20 cellular contexts compared by ENCODE assay signal in genomic region chr1:39628807-39629347, GRCh38. TPM values are rescaled to one million over a fixed set of nuclear protein-coding genes. Genes with fewer than 3 reads are reported as not detected.
DNase-seq lines count a peak whose midpoint lies in the region; ATAC-seq and TF ChIP-seq lines count a peak whose summit lies in the region.
"Had no signal": no experiment of that assay in that cellular context is flagged by ENCODE, and none has a peak within 500 bp of the region (broad histone marks: within the 10 kb centered on the region; RNA-seq: fewer than 3 reads in every experiment).

No MANE protein-coding gene starts in this region.

- H3K9me3 ChIP-seq in naive thymus-derived CD4-positive, alpha-beta T cell (ENCODE audit: control insufficient read depth in 2 of 3, low read length in 3 of 3) = no peaks in the 10 kb centered on the region
- H3K9me3 ChIP-seq: BLaER1 had no signal

- intact Hi-C loops in activated CD8-positive, alpha-beta T cell treated with anti-CD3 and anti-CD28 coated beads for 36 hours (cut with micrococcal nuclease) = no loop called here
- intact Hi-C loops in naive thymus-derived CD4-positive, alpha-beta T cell (cut with micrococcal nuclease) = no loop called here

- DNase-seq in activated CD8-positive, alpha-beta T cell treated with anti-CD3 and anti-CD28 coated beads for 36 hours = no peak
- no peak for DNase-seq in activated CD8-positive, alpha-beta T cell treated with anti-CD3 and anti-CD28 coated beads, Interleukin-2, amount 10 ng/mL, durations not matched to agents 7 days and 5 days
- no peak for DNase-seq in stimulated activated naive CD8-positive, alpha-beta T cell treated with anti-CD3 and anti-CD28 coated beads, Interleukin-15, amount 100 ng/mL, for 72 hours
- no peak for DNase-seq in stimulated activated naive CD8-positive, alpha-beta T cell treated with anti-CD3 and anti-CD28 coated beads, Interleukin-15, Interleukin-2, amounts not matched to agents 100 U/mL and 50 U/mL, for 24 hours
- no peak for DNase-seq in stimulated activated effector memory CD8-positive, alpha-beta T cell treated with anti-CD3 and anti-CD28 coated beads, Interleukin-12 subunit alpha, Interleukin-12 subunit beta, amount 100 ng/mL, for 72 hours (ENCODE audit: low spot score in 2 of 2)
- no peak for DNase-seq in naive thymus-derived CD4-positive, alpha-beta T cell
- DNase-seq in stimulated activated CD4-positive, alpha-beta T cell treated with anti-CD3 and anti-CD28 coated beads, Interleukin-4, amount 100 ng/mL, for 4 hours = no peak
- DNase-seq: 8988T; Calu3; CD4-positive, alpha-beta memory T cell; DMS79 treated with DMSO at 0.1 percent for 48 hours; GF-D8; GOT3; H7; HFFc6 had no signal

- no peak overlapping the region for H3K4me3 ChIP-seq in naive thymus-derived CD4-positive, alpha-beta T cell (ENCODE audit: low read length)
- H3K4me3 ChIP-seq: BLaER1 had no signal

- H3K36me3 ChIP-seq in naive thymus-derived CD4-positive, alpha-beta T cell (ENCODE audit: control insufficient read depth in 2 of 3, insufficient read depth in 3 of 3, low read length in 3 of 3) = no peaks in the 10 kb centered on the region

- peaks cover 4% of the 10 kb centered on the region for H3K27me3 Mint-ChIP-seq in activated CD8-positive, alpha-beta T cell treated with anti-CD3 and anti-CD28 coated beads for 36 hours
- H3K27me3 Mint-ChIP-seq in activated CD8-positive, alpha-beta T cell treated with anti-CD3 and anti-CD28 coated beads, Interleukin-2, amount 10 ng/mL, durations not matched to agents 7 days and 5 days (ENCODE audit: low read depth) = peaks cover 8% of the 10 kb centered on the region
- H3K27me3 Mint-ChIP-seq in stimulated activated naive CD8-positive, alpha-beta T cell treated with anti-CD3 and anti-CD28 coated beads, Interleukin-15, amount 100 ng/mL, for 72 hours = peaks cover 46% of the 10 kb centered on the region
- H3K27me3 Mint-ChIP-seq in naive thymus-derived CD4-positive, alpha-beta T cell = peaks cover 5 to 16% (median 9%) of the 10 kb centered on the region in 5 donors

- H3K4me3 Mint-ChIP-seq in activated CD8-positive, alpha-beta T cell treated with anti-CD3 and anti-CD28 coated beads for 36 hours = no peak overlapping the region
- H3K4me3 Mint-ChIP-seq in activated CD8-positive, alpha-beta T cell treated with anti-CD3 and anti-CD28 coated beads, Interleukin-2, amount 10 ng/mL, durations not matched to agents 7 days and 5 days = no peak overlapping the region
- H3K4me3 Mint-ChIP-seq in stimulated activated naive CD8-positive, alpha-beta T cell treated with anti-CD3 and anti-CD28 coated beads, Interleukin-15, amount 100 ng/mL, for 72 hours = no peak overlapping the region
- no peak overlapping the region for H3K4me3 Mint-ChIP-seq in stimulated activated effector memory CD8-positive, alpha-beta T cell treated with anti-CD3 and anti-CD28 coated beads, Interleukin-12 subunit alpha, Interleukin-12 subunit beta, amount 100 ng/mL, for 72 hours
- H3K4me3 Mint-ChIP-seq in naive thymus-derived CD4-positive, alpha-beta T cell = no peak overlapping the region
- H3K4me3 Mint-ChIP-seq: CD14-positive monocyte; CD4-positive, alpha-beta memory T cell; HFFc6 had no signal

- no peak for TF ChIP-seq CTCF in activated CD8-positive, alpha-beta T cell treated with anti-CD3 and anti-CD28 coated beads for 36 hours (IDR thresholded peaks at IDR 0.05)

- POLR2A ChIA-PET in activated CD8-positive, alpha-beta T cell treated with anti-CD3 and anti-CD28 coated beads for 36 hours (lab: Charles Lee) = no interaction called here
- POLR2A ChIA-PET in activated CD8-positive, alpha-beta T cell treated with anti-CD3 and anti-CD28 coated beads, Interleukin-2, amount 10 ng/mL, durations not matched to agents 7 days and 5 days (lab: Charles Lee) = no interaction called here
- POLR2A ChIA-PET in naive thymus-derived CD4-positive, alpha-beta T cell (lab: Charles Lee) = no interaction called here

- no peak overlapping the region for H3K27ac Mint-ChIP-seq in activated CD8-positive, alpha-beta T cell treated with anti-CD3 and anti-CD28 coated beads for 36 hours
- H3K27ac Mint-ChIP-seq in activated CD8-positive, alpha-beta T cell treated with anti-CD3 and anti-CD28 coated beads, Interleukin-2, amount 10 ng/mL, durations not matched to agents 7 days and 5 days = no peak overlapping the region
- no peak overlapping the region for H3K27ac Mint-ChIP-seq in stimulated activated naive CD8-positive, alpha-beta T cell treated with anti-CD3 and anti-CD28 coated beads, Interleukin-15, amount 100 ng/mL, for 72 hours
- no peak overlapping the region for H3K27ac Mint-ChIP-seq in stimulated activated effector memory CD8-positive, alpha-beta T cell treated with anti-CD3 and anti-CD28 coated beads, Interleukin-12 subunit alpha, Interleukin-12 subunit beta, amount 100 ng/mL, for 72 hours
- H3K27ac Mint-ChIP-seq in naive thymus-derived CD4-positive, alpha-beta T cell = no peak overlapping the region
- H3K27ac Mint-ChIP-seq: CD14-positive monocyte; CD4-positive, alpha-beta memory T cell; HFFc6 had no signal

- ATAC-seq in activated CD8-positive, alpha-beta T cell treated with anti-CD3 and anti-CD28 coated beads for 36 hours = peak; percentile 32
- ATAC-seq in activated CD8-positive, alpha-beta T cell treated with anti-CD3 and anti-CD28 coated beads, Interleukin-2, amount 10 ng/mL, durations not matched to agents 7 days and 5 days = no peak
- peak; percentile 47 for ATAC-seq in stimulated activated naive CD8-positive, alpha-beta T cell treated with anti-CD3 and anti-CD28 coated beads, Interleukin-15, amount 100 ng/mL, for 72 hours
- no peak for ATAC-seq in stimulated activated naive CD8-positive, alpha-beta T cell treated with anti-CD3 and anti-CD28 coated beads, Interleukin-15, Interleukin-2, amounts not matched to agents 100 U/mL and 50 U/mL, for 24 hours
- peak; percentile 48 for ATAC-seq in stimulated activated effector memory CD8-positive, alpha-beta T cell treated with anti-CD3 and anti-CD28 coated beads, Interleukin-12 subunit alpha, Interleukin-12 subunit beta, amount 100 ng/mL, for 72 hours
- ATAC-seq in naive thymus-derived CD4-positive, alpha-beta T cell = no peak
- ATAC-seq: HCT116 had no signal

- H3K9me3 Mint-ChIP-seq in activated CD8-positive, alpha-beta T cell treated with anti-CD3 and anti-CD28 coated beads for 36 hours = no peaks in the 10 kb centered on the region
- no peaks in the 10 kb centered on the region for H3K9me3 Mint-ChIP-seq in activated CD8-positive, alpha-beta T cell treated with anti-CD3 and anti-CD28 coated beads, Interleukin-2, amount 10 ng/mL, durations not matched to agents 7 days and 5 days (ENCODE audit: insufficient read depth)
- H3K9me3 Mint-ChIP-seq in stimulated activated naive CD8-positive, alpha-beta T cell treated with anti-CD3 and anti-CD28 coated beads, Interleukin-15, amount 100 ng/mL, for 72 hours = no peaks in the 10 kb centered on the region
- no peaks in the 10 kb centered on the region for H3K9me3 Mint-ChIP-seq in stimulated activated effector memory CD8-positive, alpha-beta T cell treated with anti-CD3 and anti-CD28 coated beads, Interleukin-12 subunit alpha, Interleukin-12 subunit beta, amount 100 ng/mL, for 72 hours
- H3K9me3 Mint-ChIP-seq in naive thymus-derived CD4-positive, alpha-beta T cell = no peaks in the 10 kb centered on the region
- H3K9me3 Mint-ChIP-seq: CD14-positive monocyte; CD4-positive, alpha-beta memory T cell; HFFc6 had no signal

- no peaks in the 10 kb centered on the region for H3K36me3 Mint-ChIP-seq in activated CD8-positive, alpha-beta T cell treated with anti-CD3 and anti-CD28 coated beads for 36 hours (ENCODE audit: low read depth)
- H3K36me3 Mint-ChIP-seq in activated CD8-positive, alpha-beta T cell treated with anti-CD3 and anti-CD28 coated beads, Interleukin-2, amount 10 ng/mL, durations not matched to agents 7 days and 5 days (ENCODE audit: low read depth) = no peaks in the 10 kb centered on the region
- H3K36me3 Mint-ChIP-seq in stimulated activated effector memory CD8-positive, alpha-beta T cell treated with anti-CD3 and anti-CD28 coated beads, Interleukin-12 subunit alpha, Interleukin-12 subunit beta, amount 100 ng/mL, for 72 hours = no peaks in the 10 kb centered on the region
- H3K36me3 Mint-ChIP-seq in naive thymus-derived CD4-positive, alpha-beta T cell = no peaks in the 10 kb centered on the region
- H3K36me3 Mint-ChIP-seq: CD14-positive monocyte; CD4-positive, alpha-beta memory T cell had no signal

- H3K27me3 ChIP-seq in naive thymus-derived CD4-positive, alpha-beta T cell (ENCODE audit: control insufficient read depth in 2 of 2, insufficient read depth in 2 of 2, low read length in 2 of 2) = no peaks in the 10 kb centered on the region
- H3K27me3 ChIP-seq: BLaER1 had no signal

- no peak overlapping the region for H3K27ac ChIP-seq in naive thymus-derived CD4-positive, alpha-beta T cell (ENCODE audit: low read depth, low read length)
- H3K27ac ChIP-seq: BLaER1 had no signal

- peaks cover 5% of the 10 kb centered on the region for H3K4me1 Mint-ChIP-seq in activated CD8-positive, alpha-beta T cell treated with anti-CD3 and anti-CD28 coated beads for 36 hours (ENCODE audit: low read depth)
- H3K4me1 Mint-ChIP-seq in activated CD8-positive, alpha-beta T cell treated with anti-CD3 and anti-CD28 coated beads, Interleukin-2, amount 10 ng/mL, durations not matched to agents 7 days and 5 days (ENCODE audit: low read depth) = peaks cover 2% of the 10 kb centered on the region
- peaks cover 13% of the 10 kb centered on the region for H3K4me1 Mint-ChIP-seq in stimulated activated naive CD8-positive, alpha-beta T cell treated with anti-CD3 and anti-CD28 coated beads, Interleukin-15, amount 100 ng/mL, for 72 hours
- H3K4me1 Mint-ChIP-seq in stimulated activated effector memory CD8-positive, alpha-beta T cell treated with anti-CD3 and anti-CD28 coated beads, Interleukin-12 subunit alpha, Interleukin-12 subunit beta, amount 100 ng/mL, for 72 hours = peaks cover 27% of the 10 kb centered on the region
- H3K4me1 Mint-ChIP-seq in naive thymus-derived CD4-positive, alpha-beta T cell = peaks cover 0 to 10% (median 0%) of the 10 kb centered on the region in 7 donors
- H3K4me1 Mint-ChIP-seq: CD14-positive monocyte; CD4-positive, alpha-beta memory T cell had no signal

- CTCF ChIA-PET in activated CD8-positive, alpha-beta T cell treated with anti-CD3 and anti-CD28 coated beads for 36 hours (lab: Charles Lee) = interaction anchor here (2.1 kb wide), 1 partner anchor 22 kb away, joined by 12 read pairs; no protein-coding TSS in a partner anchor
- CTCF ChIA-PET in activated CD8-positive, alpha-beta T cell treated with anti-CD3 and anti-CD28 coated beads, Interleukin-2, amount 10 ng/mL, durations not matched to agents 7 days and 5 days (lab: Charles Lee) = interaction anchor here (1.6 to 2.1 kb wide), 2 partner anchors 23 kb away, joined by 7 to 8 read pairs; no protein-coding TSS in a partner anchor
- CTCF ChIA-PET in naive thymus-derived CD4-positive, alpha-beta T cell (lab: Charles Lee) = no interaction called here

- no peaks in the 10 kb centered on the region for H3K4me1 ChIP-seq in naive thymus-derived CD4-positive, alpha-beta T cell (ENCODE audit: control insufficient read depth in 2 of 2, insufficient read depth in 2 of 2, low read length in 2 of 2)

RNA-seq across cellular contexts. Expression of gene HEYL, which starts 10.6 kb away (rescaled TPM):
- under 1 TPM in 1 of 2 experiments, not detected in 1; 0.07 TPM for total RNA-seq in activated CD8-positive, alpha-beta T cell treated with anti-CD3 and anti-CD28 coated beads for 36 hours
- not detected for total RNA-seq in activated CD8-positive, alpha-beta T cell treated with anti-CD3 and anti-CD28 coated beads, Interleukin-2, amount 10 ng/mL, durations not matched to agents 7 days and 5 days
- total RNA-seq in naive thymus-derived CD4-positive, alpha-beta T cell = under 1 TPM in 2 of 5 experiments, not detected in 3; 0.08 to 0.16 TPM
- under 1 TPM in 1 of 2 donors, not detected in 1; 0.18 TPM for polyA plus RNA-seq in naive thymus-derived CD4-positive, alpha-beta T cell
- total RNA-seq: HFFc6 had no signal

RNA-seq across cellular contexts. Expression of gene NT5C1A, which starts 43.0 kb away (rescaled TPM):
- total RNA-seq in activated CD8-positive, alpha-beta T cell treated with anti-CD3 and anti-CD28 coated beads for 36 hours = under 1 TPM in 1 of 2 experiments, not detected in 1; 0.25 TPM
- total RNA-seq in activated CD8-positive, alpha-beta T cell treated with anti-CD3 and anti-CD28 coated beads, Interleukin-2, amount 10 ng/mL, durations not matched to agents 7 days and 5 days = not detected
- total RNA-seq in naive thymus-derived CD4-positive, alpha-beta T cell = under 1 TPM in 3 of 5 experiments, not detected in 2; 0.37 to 0.92 (median 0.65) TPM
- not detected for polyA plus RNA-seq in naive thymus-derived CD4-positive, alpha-beta T cell
- total RNA-seq: A673, Calu3, H7, HFFc6 had no signal
- polyA plus RNA-seq: AG04450; CD14-positive monocyte; CD4-positive, alpha-beta memory T cell had no signal

RNA-seq across cellular contexts. Expression of gene PABPC4, which starts 52.3 kb away (rescaled TPM):
- 100 to 1,000 TPM; 365 to 372 TPM for total RNA-seq in activated CD8-positive, alpha-beta T cell treated with anti-CD3 and anti-CD28 coated beads for 36 hours
- total RNA-seq in activated CD8-positive, alpha-beta T cell treated with anti-CD3 and anti-CD28 coated beads, Interleukin-2, amount 10 ng/mL, durations not matched to agents 7 days and 5 days = 100 to 1,000 TPM; 199 to 207 TPM
- 100 to 1,000 TPM; 194 to 344 (median 278) TPM for total RNA-seq in naive thymus-derived CD4-positive, alpha-beta T cell
- 10 to 100 TPM; 39.9 to 41.6 TPM for polyA plus RNA-seq in naive thymus-derived CD4-positive, alpha-beta T cell

Comparison
In these comparisons a context has a peak if more than half of its experiments do, and no peak if none do; other contexts are left out.
1. ATAC-seq: peak in activated CD8-positive, alpha-beta T cell treated with anti-CD3 and anti-CD28 coated beads for 36 hours (single experiment), stimulated activated naive CD8-positive, alpha-beta T cell treated with anti-CD3 and anti-CD28 coated beads, Interleukin-15, amount 100 ng/mL, for 72 hours (single experiment) and stimulated activated effector memory CD8-positive, alpha-beta T cell treated with anti-CD3 and anti-CD28 coated beads, Interleukin-12 subunit alpha, Interleukin-12 subunit beta, amount 100 ng/mL, for 72 hours (single experiment); none in activated CD8-positive, alpha-beta T cell treated with anti-CD3 and anti-CD28 coated beads, Interleukin-2, amount 10 ng/mL, durations not matched to agents 7 days and 5 days (single experiment), stimulated activated naive CD8-positive, alpha-beta T cell treated with anti-CD3 and anti-CD28 coated beads, Interleukin-15, Interleukin-2, amounts not matched to agents 100 U/mL and 50 U/mL, for 24 hours (single experiment) and naive thymus-derived CD4-positive, alpha-beta T cell (single experiment).